Comparison of ENCODE assay signal across 22 cellular contexts in the genomic region with DNA sequence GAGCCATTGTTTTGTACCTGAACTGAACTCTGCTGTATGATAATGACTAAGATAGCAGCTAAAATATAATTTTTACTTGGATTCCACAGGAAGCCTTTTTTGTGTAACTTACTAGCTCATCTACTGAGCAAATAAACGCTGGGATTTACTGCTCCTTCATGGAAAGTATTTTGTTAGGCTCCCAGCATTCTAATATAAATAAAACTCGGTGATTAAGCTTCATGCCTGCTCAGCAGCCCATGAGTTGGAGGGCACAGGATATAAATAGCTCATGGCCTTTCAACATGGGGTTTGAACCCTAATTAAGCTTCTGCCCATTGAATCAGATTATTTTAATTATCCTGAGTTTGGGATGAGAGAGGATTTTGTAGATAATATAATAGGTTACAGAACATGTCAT.
DNase-seq lines count a peak whose midpoint lies in the region; ATAC-seq and TF ChIP-seq lines count a peak whose summit lies in the region.
"Had no signal": no experiment of that assay in that cellular context is flagged by ENCODE, and none has a peak within 500 bp of the region (broad histone marks: within the 10 kb centered on the region; RNA-seq: fewer than 3 reads in every experiment).

No MANE protein-coding gene starts in this region.

- TF ChIP-seq POLR2A in esophagus muscularis mucosa (IDR thresholded peaks at IDR 0.05; ENCODE audit: low read depth) = no peak
- TF ChIP-seq POLR2A in sigmoid colon (IDR thresholded peaks at IDR 0.05) = no peak

- no peak overlapping the region for H3K27ac Mint-ChIP-seq in activated T-cell treated with anti-CD3 and anti-CD28 coated beads, Interleukin-2, amount 50 U/mL, for 24 hours
- H3K27ac Mint-ChIP-seq: GM23338 had no signal

- no peak for ATAC-seq in HG02623 (IDR thresholded peaks at IDR 0.05; ENCODE audit: unreplicated experiment)
- ATAC-seq in HG03565 (IDR thresholded peaks at IDR 0.05; ENCODE audit: unreplicated experiment) = no peak
- ATAC-seq: GM23338, Right ventricle myocardium inferior had no signal

- H3K9me3 Mint-ChIP-seq in activated T-cell treated with anti-CD3 and anti-CD28 coated beads, Interleukin-2, amount 50 U/mL, for 24 hours = no peaks in the 10 kb centered on the region

- H3K36me3 ChIP-seq in esophagus muscularis mucosa (no peaks in the 10 kb centered on the region), sigmoid colon (no peaks in the 10 kb centered on the region)
- H3K36me3 ChIP-seq: Peyer's patch had no signal

- H3K36me3 Mint-ChIP-seq in activated T-cell treated with anti-CD3 and anti-CD28 coated beads, Interleukin-2, amount 50 U/mL, for 24 hours (ENCODE audit: low read depth) = no peaks in the 10 kb centered on the region

- no peak overlapping the region for H3K4me3 Mint-ChIP-seq in activated T-cell treated with anti-CD3 and anti-CD28 coated beads, Interleukin-2, amount 50 U/mL, for 24 hours
- H3K4me3 Mint-ChIP-seq: GM23338 had no signal

- intact Hi-C loops in esophagus muscularis mucosa (cut with DNase I) (loop anchor here (5.0 to 10.0 kb wide), 3 partner anchors 92 to 260 kb away; a partner anchor contains a TSS), sigmoid colon (cut with DNase I) (loop anchor here (5.0 kb wide), 2 partner anchors 90 to 160 kb away; no protein-coding TSS in a partner anchor)

- H3K27me3 ChIP-seq in esophagus muscularis mucosa (no peaks in the 10 kb centered on the region), sigmoid colon (no peaks in the 10 kb centered on the region)
- H3K27me3 ChIP-seq: Peyer's patch had no signal

- 23% methylated on average over 2 of the region's 2 CpGs for WGBS in esophagus muscularis mucosa
- 35 to 56% methylated on average over 2 of the region's 2 CpGs for WGBS in sigmoid colon, 2 donors

- H3K27me3 Mint-ChIP-seq in activated T-cell treated with anti-CD3 and anti-CD28 coated beads, Interleukin-2, amount 50 U/mL, for 24 hours = no peaks in the 10 kb centered on the region

- TF ChIP-seq CTCF in esophagus muscularis mucosa (IDR thresholded peaks at IDR 0.05) (no peak), sigmoid colon (IDR thresholded peaks at IDR 0.05) (no peak)

- no peaks in the 10 kb centered on the region for H3K9me3 ChIP-seq in esophagus muscularis mucosa
- H3K9me3 ChIP-seq in sigmoid colon = no peaks in the 10 kb centered on the region
- H3K9me3 ChIP-seq: Peyer's patch had no signal

- no peaks in the 10 kb centered on the region for H3K4me1 Mint-ChIP-seq in activated T-cell treated with anti-CD3 and anti-CD28 coated beads, Interleukin-2, amount 50 U/mL, for 24 hours (ENCODE audit: low read depth)

- DNase-seq in DMS53 (lab: John Stamatoyannopoulos, UW) = peak; percentile 18
- no peak for DNase-seq in DMS53 treated with DMSO at 0.1 percent for 48 hours (lab: John Stamatoyannopoulos, UW; ENCODE audit: unreplicated experiment)
- no peak for DNase-seq in esophagus muscularis mucosa (ENCODE audit: extremely low spot score)
- DNase-seq in sigmoid colon = no peak
- DNase-seq in activated naive CD4-positive, alpha-beta T cell treated with Interleukin-2 at 50 U/mL for 16 hours = no peak
- no peak for DNase-seq in activated T-cell treated with anti-CD3 and anti-CD28 coated beads, Interleukin-2, amount 50 U/mL, for 24 hours
- DNase-seq: AML-193, DMS 273 treated with DMSO at 0.1 percent for 48 hours, GF-D8, KG1, MV-4-11, NCI-H1417, NCI-H187 treated with DMSO at 0.1 percent for 48 hours, NCI-H226, NCI-H526 treated with DMSO at 0.1 percent for 48 hours, Peyer's patch had no signal

- TF ChIP-seq EP300 in esophagus muscularis mucosa (IDR thresholded peaks at IDR 0.05) (no peak), sigmoid colon (IDR thresholded peaks at IDR 0.05) (peak; percentile 19 to 64 (median 45))

- H3K4me3 ChIP-seq in esophagus muscularis mucosa (no peak overlapping the region), sigmoid colon (no peak overlapping the region)
- H3K4me3 ChIP-seq: GM23338, Peyer's patch had no signal

- peak overlapping the region; percentile 84 to 91 (median 88) for H3K27ac ChIP-seq in esophagus muscularis mucosa (replicated peaks in 1 of 4)
- H3K27ac ChIP-seq in sigmoid colon = peak overlapping the region; percentile 84 to 88 (median 85)
- H3K27ac ChIP-seq: 22Rv1, C4-2B had no signal

- H3K4me1 ChIP-seq in esophagus muscularis mucosa = peaks cover 2 to 50% (median 46%) of the 10 kb centered on the region in 4 donors
- peaks cover 0 to 56% (median 45%) of the 10 kb centered on the region in 4 donors for H3K4me1 ChIP-seq in sigmoid colon
- H3K4me1 ChIP-seq: Peyer's patch had no signal
